Comparison of ENCODE assay signal across 12 cellular contexts in the genomic region with DNA sequence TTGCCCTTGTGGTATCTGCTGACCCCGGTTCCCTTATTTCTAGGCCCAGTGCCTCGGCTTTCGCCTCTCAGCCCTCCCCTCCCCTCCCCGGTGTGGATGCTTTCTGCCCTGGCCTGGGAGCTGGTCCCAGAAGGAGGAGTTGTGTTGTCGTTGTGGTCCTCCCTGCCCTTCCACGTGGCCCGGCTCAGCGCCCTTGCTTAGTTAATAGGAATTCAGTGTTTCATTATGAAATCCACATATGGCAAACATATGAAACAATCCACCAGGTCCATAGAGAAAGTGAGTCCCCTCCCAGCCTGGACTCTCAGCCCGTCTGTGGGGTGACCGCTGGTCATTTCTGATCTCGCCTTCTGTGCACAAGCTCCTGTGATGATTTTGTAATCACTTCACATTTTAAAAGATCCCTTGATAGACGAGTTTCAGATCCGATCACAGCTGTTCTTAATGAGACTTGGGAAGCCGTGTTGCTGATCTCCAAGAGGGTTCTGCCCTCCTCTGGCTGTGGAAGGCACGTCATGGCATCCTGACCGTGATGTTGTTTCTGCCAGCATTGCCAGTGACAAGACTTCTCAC.
A peak's percentile ranks its signal among the peaks of the same experiment; 100 is the strongest.
DNase-seq lines count a peak whose midpoint lies in the region; TF ChIP-seq lines count a peak whose summit lies in the region.
"Had no signal": no experiment of that assay in that cellular context is flagged by ENCODE, and none has a peak within 500 bp of the region (broad histone marks: within the 10 kb centered on the region; RNA-seq: fewer than 3 reads in every experiment).

No MANE protein-coding gene starts in this region.

- H3K27me3 Mint-ChIP-seq in mesothelial cell of epicardium (ENCODE audit: low read depth): no peaks in the 10 kb centered on the region
- H3K27me3 Mint-ChIP-seq: stimulated activated naive CD8-positive, alpha-beta T cell treated with anti-CD3 and anti-CD28 coated beads, Interleukin-15, amount 100 ng/mL, for 72 hours had no signal

- H3K27me3 ChIP-seq in transverse colon: no peaks in the 10 kb centered on the region
- H3K27me3 ChIP-seq: right lobe of liver had no signal

- peak overlapping the region; percentile 96 for H3K27ac Mint-ChIP-seq in mesothelial cell of epicardium
- H3K27ac Mint-ChIP-seq: stimulated activated naive CD8-positive, alpha-beta T cell treated with anti-CD3 and anti-CD28 coated beads, Interleukin-15, amount 100 ng/mL, for 72 hours had no signal

- TF ChIP-seq CTCF in mesothelial cell of epicardium (IDR thresholded peaks at IDR 0.05; ENCODE audit: unreplicated experiment): no peak
- TF ChIP-seq CTCF in transverse colon (IDR thresholded peaks at IDR 0.05): no peak

- no peak for TF ChIP-seq POLR2A in transverse colon (IDR thresholded peaks at IDR 0.05)

- peaks cover 25% of the 10 kb centered on the region for H3K4me1 Mint-ChIP-seq in mesothelial cell of epicardium
- H3K4me1 Mint-ChIP-seq: stimulated activated naive CD8-positive, alpha-beta T cell treated with anti-CD3 and anti-CD28 coated beads, Interleukin-15, amount 100 ng/mL, for 72 hours had no signal

- H3K27ac ChIP-seq in transverse colon: peak overlapping the region in 3 of 4 donors; percentile 16 to 67 (median 35)
- H3K27ac ChIP-seq: 22Rv1, right lobe of liver had no signal

- H3K36me3 Mint-ChIP-seq in mesothelial cell of epicardium: peaks cover 9% of the 10 kb centered on the region

- DNase-seq in NCI-H1694 treated with DMSO at 0.1 percent for 48 hours (lab: John Stamatoyannopoulos, UW) (peak; percentile 27), NCI-H1694 (lab: John Stamatoyannopoulos, UW) (no peak), epidermal melanocyte (ENCODE audit: insufficient read length, low spot score) (peak; percentile 95), mesothelial cell of epicardium (ENCODE audit: low spot score in 2 of 2, unreplicated experiment in 2 of 2) (no peak), transverse colon (no peak), NCI-H1417 treated with DMSO at 0.1 percent for 48 hours (lab: John Stamatoyannopoulos, UW) (no peak), NCI-H1092 (lab: John Stamatoyannopoulos, UW) (no peak), mesenteric fat pad (ENCODE audit: low spot score) (no peak)
- DNase-seq: NCI-H446 treated with DMSO at 0.1 percent for 48 hours; stimulated activated naive CD8-positive, alpha-beta T cell treated with anti-CD3 and anti-CD28 coated beads, Interleukin-15, amount 100 ng/mL, for 72 hours had no signal

- TF ChIP-seq EP300 in transverse colon (IDR thresholded peaks at IDR 0.05; ENCODE audit: low read depth): no peak

- intact Hi-C loops in transverse colon (cut with DNase I; ENCODE audit: low total_unique reads): no loop called here

- H3K9me3 Mint-ChIP-seq in mesothelial cell of epicardium: no peaks in the 10 kb centered on the region
- H3K9me3 Mint-ChIP-seq: stimulated activated naive CD8-positive, alpha-beta T cell treated with anti-CD3 and anti-CD28 coated beads, Interleukin-15, amount 100 ng/mL, for 72 hours had no signal

- no peaks in the 10 kb centered on the region for H3K9me3 ChIP-seq in transverse colon
- H3K9me3 ChIP-seq: right lobe of liver had no signal

- no peak overlapping the region for H3K4me3 ChIP-seq in transverse colon
- H3K4me3 ChIP-seq: right lobe of liver had no signal

- 77 to 78% methylated on average over 9 to 16 of the region's 16 CpGs for WGBS in transverse colon (ENCODE audit: low coverage in 1 of 2), 2 donors

- peaks cover 0 to 11% (median 2%) of the 10 kb centered on the region in 4 donors for H3K4me1 ChIP-seq in transverse colon
- H3K4me1 ChIP-seq: right lobe of liver had no signal

- in situ Hi-C loops in transverse colon (cut with MboI; ENCODE audit: low pct_ligation_motif_present in 1 of 4, low pct_unique_long_range_greater_than_20kb in 1 of 4, low sequenced_read_pairs in 3 of 4): no loop called here

- H3K36me3 ChIP-seq in transverse colon: no peaks in the 10 kb centered on the region

- H3K4me3 Mint-ChIP-seq in mesothelial cell of epicardium: no peak overlapping the region
- H3K4me3 Mint-ChIP-seq: stimulated activated naive CD8-positive, alpha-beta T cell treated with anti-CD3 and anti-CD28 coated beads, Interleukin-15, amount 100 ng/mL, for 72 hours had no signal

Comparison
In these comparisons a context has a peak if more than half of its experiments do, and no peak if none do; other contexts are left out.
1. DNase-seq: peak in NCI-H1694 treated with DMSO at 0.1 percent for 48 hours (single experiment) and epidermal melanocyte (single experiment); none in NCI-H1694 (single experiment), mesothelial cell of epicardium (0 of 2), transverse colon (single experiment), NCI-H1417 treated with DMSO at 0.1 percent for 48 hours (single experiment), NCI-H1092 (single experiment) and mesenteric fat pad (single experiment).